Comparison of ENCODE assay signal across 1 cellular context in genomic region chr14:104355101-104355691, GRCh38.
TF ChIP-seq lines count a peak whose summit lies in the region.

No MANE protein-coding gene starts in this region.

TF ChIP-seq in K562, 482 proteins besides CTCF, POLR2A, EP300 and RAD21:
- TF ChIP-seq IFI16 (CRISPR knock-in tag; IDR thresholded peaks at IDR 0.05) (no peak), NR2C1 (IDR thresholded peaks at IDR 0.05) (no peak), NR2C1 (tag; IDR thresholded peaks at IDR 0.05) (no peak), E2F1 (CRISPR knock-in tag; IDR thresholded peaks at IDR 0.05) (no peak), POLR3G (IDR thresholded peaks at IDR 0.05; ENCODE audit: extremely low read depth, insufficient read length, insufficient replicate concordance) (no peak), KAT7 (CRISPR knock-in tag; IDR thresholded peaks at IDR 0.05; ENCODE audit: borderline replicate concordance) (no peak), IRF1 (CRISPR knock-in tag; IDR thresholded peaks at IDR 0.05; ENCODE audit: borderline replicate concordance) (no peak), ZNF586 (CRISPR knock-in tag; conservative IDR thresholded peaks at IDR 0.05) (no peak), CBFB (CRISPR knock-in tag; IDR thresholded peaks at IDR 0.05) (no peak), NR3C1 (CRISPR knock-in tag; IDR thresholded peaks at IDR 0.05) (no peak), HSF4 (CRISPR knock-in tag; IDR thresholded peaks at IDR 0.05; ENCODE audit: borderline replicate concordance) (no peak), E2F4 (CRISPR knock-in tag; IDR thresholded peaks at IDR 0.05; ENCODE audit: low read depth) (no peak), ZNF239 (CRISPR knock-in tag; IDR thresholded peaks at IDR 0.05) (no peak), ARID3A (IDR thresholded peaks at IDR 0.05; ENCODE audit: borderline replicate concordance, low read depth, low read length) (no peak), SRSF9 (IDR thresholded peaks at IDR 0.05; ENCODE audit: borderline replicate concordance, low read depth, low read length) (no peak), C11orf30 (IDR thresholded peaks at IDR 0.05; ENCODE audit: low read depth) (no peak), NFXL1 (CRISPR knock-in tag; IDR thresholded peaks at IDR 0.05) (no peak)
